Comparison of ENCODE assay signal across 8 cellular contexts in the genomic region with DNA sequence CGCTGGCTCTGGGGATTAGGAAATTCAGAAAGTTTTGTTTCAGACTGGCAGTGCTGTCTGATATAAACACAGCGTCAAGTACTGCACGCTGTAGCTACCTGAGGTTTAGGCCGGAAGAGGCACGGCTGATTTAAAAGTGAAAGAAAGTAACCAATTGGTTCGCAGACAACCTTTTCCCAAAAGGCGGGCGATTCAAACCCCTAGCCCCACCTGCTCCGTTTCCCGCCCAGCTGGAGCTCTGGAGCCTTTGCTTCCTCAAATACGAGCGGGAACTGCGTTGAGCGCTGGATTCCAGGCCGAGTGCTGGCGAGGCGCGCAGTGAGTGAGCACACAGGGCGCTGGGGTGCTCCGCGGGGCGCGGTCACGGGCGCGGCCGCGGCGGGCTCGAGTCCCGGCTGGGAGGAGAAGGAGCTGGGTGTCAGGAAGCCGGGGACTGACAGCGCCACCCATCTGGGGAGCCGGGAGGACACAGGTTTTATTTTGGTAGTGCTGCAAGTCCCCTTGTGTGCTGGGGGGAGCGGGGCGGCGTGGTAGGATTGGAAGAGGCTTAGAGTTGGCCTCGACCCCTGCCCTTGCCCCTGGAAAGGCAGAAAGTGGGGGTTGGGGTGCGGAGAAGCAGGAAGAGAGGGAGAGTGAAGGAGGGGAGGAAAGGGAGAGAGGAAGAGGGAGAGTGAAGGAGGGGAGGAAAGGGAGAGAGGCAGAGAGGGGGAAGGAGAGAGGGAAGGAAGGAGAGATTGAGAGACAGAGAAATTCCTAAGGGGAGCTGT. TPM values are rescaled to one million over a fixed set of nuclear protein-coding genes. Genes with fewer than 3 reads are reported as not detected.
DNase-seq lines count a peak whose midpoint lies in the region; ATAC-seq, FAIRE-seq and TF ChIP-seq lines count a peak whose summit lies in the region.

No MANE protein-coding gene starts in this region.

- H3K9me3 Mint-ChIP-seq in IgD-negative memory B cell, result no peaks in the 10 kb centered on the region

- peaks cover 56 to 67% (median 66%) of the 10 kb centered on the region in 3 donors for H3K4me1 Mint-ChIP-seq in IgD-negative memory B cell

- no peak for TF ChIP-seq CTCF in neutrophil (IDR thresholded peaks at IDR 0.05)

- DNase-seq in DMS53 treated with DMSO at 0.1 percent for 48 hours (lab: John Stamatoyannopoulos, UW; ENCODE audit: unreplicated experiment) (peak; percentile 77), RPMI7951 (ENCODE audit: low read depth) (peak; percentile 88), activated gamma-delta T cell treated with Interleukin-2 at 50 U/mL for 16 hours (peak; percentile 62), frontal cortex (ENCODE audit: low spot score in 2 of 2) (peak; percentile 74 to 81), substantia nigra (lab: John Stamatoyannopoulos, UW) (peak in 37 of 49 donors; percentile 2 to 55 (median 32))

- H3K27ac Mint-ChIP-seq in IgD-negative memory B cell, result peak overlapping the region; percentile 93 to 98 (median 96)

- peak; percentile 56 for ATAC-seq in GM21529 (IDR thresholded peaks at IDR 0.05; ENCODE audit: unreplicated experiment)

- H3K27me3 ChIP-seq in neutrophil, result no peaks in the 10 kb centered on the region

- no peaks in the 10 kb centered on the region for H3K27me3 Mint-ChIP-seq in IgD-negative memory B cell

- no peak for FAIRE-seq in frontal cortex (lab: Jason Lieb, UNC)

- H3K4me1 ChIP-seq in neutrophil (ENCODE audit: control insufficient read depth in 1 of 2, insufficient read depth in 1 of 2, low read depth in 1 of 2, low read length in 1 of 2), result peaks cover 46 to 48% of the 10 kb centered on the region in 2 experiments

- peak overlapping the region; percentile 64 to 76 for H3K4me3 ChIP-seq in neutrophil (ENCODE audit: low read depth in 1 of 2, low read length in 1 of 2)

- no peaks in the 10 kb centered on the region for H3K9me3 ChIP-seq in neutrophil

- H3K27ac ChIP-seq in neutrophil (peak overlapping the region; percentile 93), substantia nigra (ENCODE audit: low read depth, low read length, poor library complexity, severe bottlenecking) (no peak overlapping the region)

- H3K36me3 Mint-ChIP-seq in IgD-negative memory B cell, result no peaks in the 10 kb centered on the region

- H3K36me3 ChIP-seq in neutrophil, result peaks cover 12% of the 10 kb centered on the region

- H3K4me3 Mint-ChIP-seq in IgD-negative memory B cell, result peak overlapping the region; percentile 98 to 99 (median 98)

RNA-seq across cellular contexts. Expression of gene FAM111A, which starts 2.1 kb away (rescaled TPM):
- 23.7 TPM for polyA plus RNA-seq in IgD-negative memory B cell
- total RNA-seq in RPMI7951 (2014; rRNA removed; shearing (Covaris generic)), result 118 and 127 TPM in 2 replicates
- 7.3 TPM for total RNA-seq in frontal cortex

RNA-seq across cellular contexts. Expression of gene DTX4, which starts 27.2 kb away (rescaled TPM):
- polyA plus RNA-seq in IgD-negative memory B cell, result 4.5 TPM
- total RNA-seq in RPMI7951 (2014; rRNA removed; shearing (Covaris generic)), result 0.48 and 0.49 TPM in 2 replicates
- total RNA-seq in frontal cortex, result 42.0 TPM

RNA-seq across cellular contexts. Expression of gene FAM111B, which starts 37.7 kb away (rescaled TPM):
- polyA plus RNA-seq in IgD-negative memory B cell, result 3.8 TPM
- total RNA-seq in RPMI7951 (2014; rRNA removed; shearing (Covaris generic)), result 21.1 and 34.0 TPM in 2 replicates
- total RNA-seq in frontal cortex, result 2.9 TPM

RNA-seq across cellular contexts. Expression of gene GLYATL1B, which starts 58.7 kb away (rescaled TPM):
- polyA plus RNA-seq in IgD-negative memory B cell, result 0.26 TPM
- not detected in 2 replicates for total RNA-seq in RPMI7951 (2014; rRNA removed; shearing (Covaris generic))
- not detected for total RNA-seq in frontal cortex

Comparison
In these comparisons a context has a peak if more than half of its experiments do, and no peak if none do; other contexts are left out.
1. DNase-seq: peak in every context shown above with its lines; median percentile 88 in RPMI7951; 78 in frontal cortex; 77 in DMS53 treated with DMSO at 0.1 percent for 48 hours; 62 in activated gamma-delta T cell treated with Interleukin-2 at 50 U/mL for 16 hours; 32 in substantia nigra.
2. RNA of gene FAM111A, which starts 2.1 kb away (total RNA-seq): 118 to 127 TPM in RPMI7951; 7.3 TPM in frontal cortex (single experiment); every median in the first group is over 10 times any median in the second.
3. RNA of gene DTX4, which starts 27.2 kb away (total RNA-seq): 42.0 TPM in frontal cortex (single experiment); 0.48 to 0.49 TPM in RPMI7951; every median in the first group is over 10 times any median in the second.